1 cellular context compared by ENCODE assay signal in genomic region chr4:139142980-139143379, GRCh38.
TF ChIP-seq lines count a peak whose summit lies in the region.

No MANE protein-coding gene starts in this region.

TF ChIP-seq in K562, 482 proteins besides CTCF, POLR2A, EP300 and RAD21 (continued from another document):
- no peak for TF ChIP-seq ATF2 (CRISPR knock-in tag; IDR thresholded peaks at IDR 0.05)
- TF ChIP-seq MECOM (CRISPR knock-in tag; IDR thresholded peaks at IDR 0.05): no peak
- no peak for TF ChIP-seq MNT (conservative IDR thresholded peaks at IDR 0.05)
- no peak for TF ChIP-seq SREBF1 (IDR thresholded peaks at IDR 0.05; ENCODE audit: borderline replicate concordance, low read depth, low read length)
- TF ChIP-seq NCOA6 (IDR thresholded peaks at IDR 0.05): no peak
- TF ChIP-seq MAFG (tag; conservative IDR thresholded peaks at IDR 0.05): no peak
- no peak for TF ChIP-seq OTX1 (CRISPR knock-in tag; IDR thresholded peaks at IDR 0.05)
- TF ChIP-seq, protein P1, sequence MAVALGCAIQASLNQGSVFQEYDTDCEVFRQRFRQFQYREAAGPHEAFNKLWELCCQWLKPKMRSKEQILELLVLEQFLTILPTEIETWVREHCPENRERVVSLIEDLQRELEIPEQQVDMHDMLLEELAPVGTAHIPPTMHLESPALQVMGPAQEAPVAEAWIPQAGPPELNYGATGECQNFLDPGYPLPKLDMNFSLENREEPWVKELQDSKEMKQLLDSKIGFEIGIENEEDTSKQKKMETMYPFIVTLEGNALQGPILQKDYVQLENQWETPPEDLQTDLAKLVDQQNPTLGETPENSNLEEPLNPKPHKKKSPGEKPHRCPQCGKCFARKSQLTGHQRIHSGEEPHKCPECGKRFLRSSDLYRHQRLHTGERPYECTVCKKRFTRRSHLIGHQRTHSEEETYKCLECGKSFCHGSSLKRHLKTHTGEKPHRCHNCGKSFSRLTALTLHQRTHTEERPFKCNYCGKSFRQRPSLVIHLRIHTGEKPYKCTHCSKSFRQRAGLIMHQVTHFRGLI (CRISPR knock-in tag; IDR thresholded peaks at IDR 0.05): no peak
